In genomic region chr21:44926364-44927101, GRCh38 we compare ENCODE assay signal across 9 cellular contexts. TPM values are rescaled to one million over a fixed set of nuclear protein-coding genes. Genes with fewer than 3 reads are reported as not detected.
DNase-seq lines count a peak whose midpoint lies in the region; ATAC-seq and TF ChIP-seq lines count a peak whose summit lies in the region.
"Had no signal": no experiment of that assay in that cellular context is flagged by ENCODE, and none has a peak within 500 bp of the region (broad histone marks: within the 10 kb centered on the region; RNA-seq: fewer than 3 reads in every experiment).

No MANE protein-coding gene starts in this region.

- no peaks in the 10 kb centered on the region for H3K9me3 ChIP-seq in lower lobe of right lung

- peak overlapping the region; percentile 46 for H3K27ac ChIP-seq in lower lobe of right lung

- no peak for TF ChIP-seq CTCF in AG10803 (conservative IDR thresholded peaks at IDR 0.05; ENCODE audit: low read length)
- TF ChIP-seq CTCF in lower lobe of right lung (IDR thresholded peaks at IDR 0.05): no peak

- intact Hi-C loops in lower lobe of right lung (cut with DNase I): no loop called here

- ATAC-seq in lower lobe of right lung (no peak), GM21381 (IDR thresholded peaks at IDR 0.05; ENCODE audit: unreplicated experiment) (no peak), GM21825 (IDR thresholded peaks at IDR 0.05; ENCODE audit: unreplicated experiment) (no peak), GM21390 (IDR thresholded peaks at IDR 0.05; ENCODE audit: unreplicated experiment) (no peak)

- H3K4me3 ChIP-seq in AG10803 (ENCODE audit: low read length) (no peak overlapping the region), lower lobe of right lung (no peak overlapping the region)

- peaks cover 22% of the 10 kb centered on the region for H3K27me3 ChIP-seq in lower lobe of right lung (ENCODE audit: low read depth)

- H3K36me3 ChIP-seq in lower lobe of right lung: no peaks in the 10 kb centered on the region

- DNase-seq in AG10803 (ENCODE audit: low read depth) (peak; percentile 48), LHCN-M2 (ENCODE audit: low read depth) (peak; percentile 47), lower lobe of right lung (peak; percentile 48), DMS153 treated with DMSO at 0.1 percent for 48 hours (lab: John Stamatoyannopoulos, UW; ENCODE audit: unreplicated experiment) (no peak)
- DNase-seq in activated T-cell treated with anti-CD3 and anti-CD28 coated beads, Interleukin-2, amount 50 U/mL, for 48 hours: peak; percentile 67 to 74
- DNase-seq: DMS79 had no signal

- peaks cover 66% of the 10 kb centered on the region for H3K4me1 ChIP-seq in lower lobe of right lung

RNA-seq across cellular contexts. Expression of gene ITGB2, which starts 5.8 kb away (rescaled TPM):
- total RNA-seq in LHCN-M2 (2014; rRNA removed) (3.7 and 3.8 TPM in 2 replicates), lower lobe of right lung (468 TPM)
- polyA plus RNA-seq in LHCN-M2 (2012): 25.3 TPM

RNA-seq across cellular contexts. Expression of gene SLX9, which starts 13.3 kb away (rescaled TPM):
- 21.2 and 24.9 TPM in 2 replicates for total RNA-seq in LHCN-M2 (2014; rRNA removed)
- 57.1 TPM for polyA plus RNA-seq in LHCN-M2 (2012)
- total RNA-seq in lower lobe of right lung: 15.7 TPM

RNA-seq across cellular contexts. Expression of gene PTTG1IP, which starts 53.0 kb away (rescaled TPM):
- 496 and 531 TPM in 2 replicates for total RNA-seq in LHCN-M2 (2014; rRNA removed)
- 689 TPM for polyA plus RNA-seq in LHCN-M2 (2012)
- total RNA-seq in lower lobe of right lung: 209 TPM

Comparison
In these comparisons a context has a peak if more than half of its experiments do, and no peak if none do; other contexts are left out.
1. RNA of gene ITGB2, which starts 5.8 kb away (total RNA-seq): 468 TPM in lower lobe of right lung (single experiment); 3.7 to 3.8 TPM in LHCN-M2; every median in the first group is over 10 times any median in the second.